In genomic region chrX:119427024-119427794, GRCh38 we compare ENCODE assay signal across 9 cellular contexts. TPM values are rescaled to one million over a fixed set of nuclear protein-coding genes. Genes with fewer than 3 reads are reported as not detected.
A peak's percentile ranks its signal among the peaks of the same experiment; 100 is the strongest.
DNase-seq lines count a peak whose midpoint lies in the region; ATAC-seq and TF ChIP-seq lines count a peak whose summit lies in the region.
"Had no signal": no experiment of that assay in that cellular context is flagged by ENCODE, and none has a peak within 500 bp of the region (broad histone marks: within the 10 kb centered on the region; RNA-seq: fewer than 3 reads in every experiment).

No MANE protein-coding gene starts in this region.

- H3K27me3 Mint-ChIP-seq in MCF 10A (ENCODE audit: insufficient read depth, unreplicated experiment) = peaks cover 10% of the 10 kb centered on the region
- H3K27me3 Mint-ChIP-seq in activated naive CD8-positive, alpha-beta T cell treated with anti-CD3 and anti-CD28 coated beads for 36 hours = no peaks in the 10 kb centered on the region
- no peaks in the 10 kb centered on the region for H3K27me3 Mint-ChIP-seq in naive thymus-derived CD4-positive, alpha-beta T cell
- no peaks in the 10 kb centered on the region for H3K27me3 Mint-ChIP-seq in activated T-helper 2 cell treated with anti-CD3 and anti-CD28 coated beads, Interferon-gamma antibody, Interleukin-2, Interleukin-4, amounts not matched to agents 10 μg/mL and 5 μg/mL and 100 μg/mL, durations not matched to agents 14 hours and 24 hours and 36 hours (ENCODE audit: low read depth)

- H3K4me3 ChIP-seq in mammary epithelial cell (replicated peaks in 1 of 3; ENCODE audit: insufficient read depth in 1 of 3, low read depth in 2 of 3, low read length in 3 of 3) = no peak overlapping the region
- no peak overlapping the region for H3K4me3 ChIP-seq in naive thymus-derived CD4-positive, alpha-beta T cell (ENCODE audit: low read length)
- H3K4me3 ChIP-seq: ovary had no signal

- no peak overlapping the region for H3K9ac ChIP-seq in mammary epithelial cell (ENCODE audit: insufficient read depth, low read length)

- POLR2A ChIA-PET in MCF 10A (lab: Yijun Ruan, JAX) = interaction anchor here (0.7 kb wide), 1 partner anchor 28 kb away, joined by 3 read pairs; no protein-coding TSS in a partner anchor
- POLR2A ChIA-PET in naive thymus-derived CD4-positive, alpha-beta T cell (lab: Charles Lee) = no interaction called here

- H3K4me1 ChIP-seq in mammary epithelial cell (ENCODE audit: insufficient read depth, low read length) = peaks cover 8% of the 10 kb centered on the region
- peaks cover 0 to 7% of the 10 kb centered on the region in 2 donors for H3K4me1 ChIP-seq in naive thymus-derived CD4-positive, alpha-beta T cell (ENCODE audit: control insufficient read depth in 2 of 2, insufficient read depth in 2 of 2, low read length in 2 of 2)

- ATAC-seq in HG03066 (IDR thresholded peaks at IDR 0.05; ENCODE audit: low read depth, unreplicated experiment) (peak; percentile 94), GM18519 (IDR thresholded peaks at IDR 0.05; ENCODE audit: low FRiP score, unreplicated experiment) (no peak)
- peak; percentile 50 for ATAC-seq in naive thymus-derived CD4-positive, alpha-beta T cell

- peaks cover 14% of the 10 kb centered on the region for H3K36me3 Mint-ChIP-seq in MCF 10A (ENCODE audit: insufficient read depth, unreplicated experiment)
- H3K36me3 Mint-ChIP-seq in activated naive CD8-positive, alpha-beta T cell treated with anti-CD3 and anti-CD28 coated beads for 36 hours = peaks cover under 1% of the 10 kb centered on the region
- H3K36me3 Mint-ChIP-seq in naive thymus-derived CD4-positive, alpha-beta T cell = peaks cover 0 to 4% (median 1%) of the 10 kb centered on the region in 5 donors
- H3K36me3 Mint-ChIP-seq in activated T-helper 2 cell treated with anti-CD3 and anti-CD28 coated beads, Interferon-gamma antibody, Interleukin-2, Interleukin-4, amounts not matched to agents 10 μg/mL and 5 μg/mL and 100 μg/mL, durations not matched to agents 14 hours and 24 hours and 36 hours (ENCODE audit: low read depth) = peaks cover 4% of the 10 kb centered on the region

- no peaks in the 10 kb centered on the region for H3K9me3 Mint-ChIP-seq in MCF 10A (ENCODE audit: unreplicated experiment)
- no peaks in the 10 kb centered on the region for H3K9me3 Mint-ChIP-seq in activated naive CD8-positive, alpha-beta T cell treated with anti-CD3 and anti-CD28 coated beads for 36 hours
- no peaks in the 10 kb centered on the region for H3K9me3 Mint-ChIP-seq in naive thymus-derived CD4-positive, alpha-beta T cell
- no peaks in the 10 kb centered on the region for H3K9me3 Mint-ChIP-seq in activated T-helper 2 cell treated with anti-CD3 and anti-CD28 coated beads, Interferon-gamma antibody, Interleukin-2, Interleukin-4, amounts not matched to agents 10 μg/mL and 5 μg/mL and 100 μg/mL, durations not matched to agents 14 hours and 24 hours and 36 hours

- H3K4me2 ChIP-seq in mammary epithelial cell (ENCODE audit: insufficient read depth, low read depth, low read length) = no peak overlapping the region

- peaks cover 2% of the 10 kb centered on the region for H3K9me3 ChIP-seq in mammary epithelial cell (replicated peaks; ENCODE audit: insufficient read depth, low read length)
- no peaks in the 10 kb centered on the region for H3K9me3 ChIP-seq in naive thymus-derived CD4-positive, alpha-beta T cell (ENCODE audit: control insufficient read depth in 2 of 3, low read length in 3 of 3)
- H3K9me3 ChIP-seq: ovary had no signal

- H3K4me3 Mint-ChIP-seq in MCF 10A (ENCODE audit: unreplicated experiment) = no peak overlapping the region
- no peak overlapping the region for H3K4me3 Mint-ChIP-seq in activated naive CD8-positive, alpha-beta T cell treated with anti-CD3 and anti-CD28 coated beads for 36 hours
- peak overlapping the region in 7 of 10 donors; percentile 39 to 62 (median 52) for H3K4me3 Mint-ChIP-seq in naive thymus-derived CD4-positive, alpha-beta T cell
- H3K4me3 Mint-ChIP-seq in activated T-helper 2 cell treated with anti-CD3 and anti-CD28 coated beads, Interferon-gamma antibody, Interleukin-2, Interleukin-4, amounts not matched to agents 10 μg/mL and 5 μg/mL and 100 μg/mL, durations not matched to agents 14 hours and 24 hours and 36 hours (ENCODE audit: low read depth) = no peak overlapping the region

- no peaks in the 10 kb centered on the region for H3K27me3 ChIP-seq in mammary epithelial cell (ENCODE audit: insufficient read depth, low read length)
- no peaks in the 10 kb centered on the region for H3K27me3 ChIP-seq in naive thymus-derived CD4-positive, alpha-beta T cell (ENCODE audit: control insufficient read depth in 2 of 2, insufficient read depth in 2 of 2, low read length in 2 of 2)
- H3K27me3 ChIP-seq: ovary had no signal

- WGBS in mammary epithelial cell (ENCODE audit: low coverage, missing lambda C conversion rate) = 56% methylated on average over 8 of the region's 9 CpGs

- in situ Hi-C loops in mammary epithelial cell (cut with MboI; ENCODE audit: low sequenced_read_pairs in 2 of 2) = no loop called here

- peak; percentile 53 for DNase-seq in MCF 10A (ENCODE audit: unreplicated experiment)
- no peak for DNase-seq in mammary epithelial cell
- peak; percentile 0 for DNase-seq in activated naive CD8-positive, alpha-beta T cell treated with anti-CD3 and anti-CD28 coated beads for 36 hours
- DNase-seq in naive thymus-derived CD4-positive, alpha-beta T cell = peak in 4 of 9 donors; percentile 1 to 14 (median 6)
- DNase-seq in NCI-H526 (lab: John Stamatoyannopoulos, UW) = no peak
- no peak for DNase-seq in activated T-helper 2 cell treated with anti-CD3 and anti-CD28 coated beads, Interferon-gamma antibody, Interleukin-2, Interleukin-4, amounts not matched to agents 10 μg/mL and 5 μg/mL and 100 μg/mL, durations not matched to agents 14 hours and 24 hours and 36 hours (ENCODE audit: low spot score)

- dilution Hi-C loops in mammary epithelial cell (cut with HindIII; ENCODE audit: low sequenced_read_pairs) = no loop called here

- intact Hi-C loops in MCF 10A (cut with micrococcal nuclease) (no loop called here), mammary epithelial cell (cut with micrococcal nuclease) (no loop called here)
- intact Hi-C loops in naive thymus-derived CD4-positive, alpha-beta T cell (cut with micrococcal nuclease) = no loop called here
- intact Hi-C loops in activated T-helper 2 cell treated with anti-CD3 and anti-CD28 coated beads, Interferon-gamma antibody, Interleukin-2, Interleukin-4, amounts not matched to agents 10 μg/mL and 5 μg/mL and 100 μg/mL, durations not matched to agents 14 hours and 24 hours and 36 hours (cut with micrococcal nuclease) = no loop called here

- no peaks in the 10 kb centered on the region for H3K79me2 ChIP-seq in mammary epithelial cell (ENCODE audit: insufficient read depth, low read length)

- H3K27ac ChIP-seq in mammary epithelial cell (ENCODE audit: insufficient read depth, low read depth, low read length) = no peak overlapping the region
- peak overlapping the region; percentile 14 for H3K27ac ChIP-seq in naive thymus-derived CD4-positive, alpha-beta T cell (ENCODE audit: low read depth, low read length)
- H3K27ac ChIP-seq: ovary had no signal

- peaks cover 14% of the 10 kb centered on the region for H3K4me1 Mint-ChIP-seq in MCF 10A (ENCODE audit: insufficient read depth, unreplicated experiment)
- peaks cover 18% of the 10 kb centered on the region for H3K4me1 Mint-ChIP-seq in activated naive CD8-positive, alpha-beta T cell treated with anti-CD3 and anti-CD28 coated beads for 36 hours
- H3K4me1 Mint-ChIP-seq in naive thymus-derived CD4-positive, alpha-beta T cell = peaks cover 4 to 24% (median 12%) of the 10 kb centered on the region in 7 donors
- H3K4me1 Mint-ChIP-seq in activated T-helper 2 cell treated with anti-CD3 and anti-CD28 coated beads, Interferon-gamma antibody, Interleukin-2, Interleukin-4, amounts not matched to agents 10 μg/mL and 5 μg/mL and 100 μg/mL, durations not matched to agents 14 hours and 24 hours and 36 hours (ENCODE audit: low read depth) = peaks cover 9% of the 10 kb centered on the region

- CTCF ChIA-PET in MCF 10A (lab: Yijun Ruan, JAX) (interaction anchor here (0.6 to 2.4 kb wide), 4 partner anchors 9 to 382 kb away, joined by 3 to 8 read pairs (median 4); no protein-coding TSS in a partner anchor), mammary epithelial cell (lab: Charles Lee; ENCODE audit: low non-redundant PET) (no interaction called here)
- CTCF ChIA-PET in naive thymus-derived CD4-positive, alpha-beta T cell (lab: Charles Lee) = no interaction called here

- H3K36me3 ChIP-seq in mammary epithelial cell (ENCODE audit: insufficient read depth, low read length) = no peaks in the 10 kb centered on the region
- H3K36me3 ChIP-seq in naive thymus-derived CD4-positive, alpha-beta T cell (ENCODE audit: control insufficient read depth in 2 of 3, insufficient read depth in 3 of 3, low read length in 3 of 3) = no peaks in the 10 kb centered on the region
- H3K36me3 ChIP-seq: ovary had no signal

- peak overlapping the region; percentile 0 for H3K27ac Mint-ChIP-seq in MCF 10A (ENCODE audit: low read depth, unreplicated experiment)
- H3K27ac Mint-ChIP-seq in activated naive CD8-positive, alpha-beta T cell treated with anti-CD3 and anti-CD28 coated beads for 36 hours = no peak overlapping the region
- peak overlapping the region in 7 of 9 donors; percentile 49 to 91 (median 69) for H3K27ac Mint-ChIP-seq in naive thymus-derived CD4-positive, alpha-beta T cell
- H3K27ac Mint-ChIP-seq in activated T-helper 2 cell treated with anti-CD3 and anti-CD28 coated beads, Interferon-gamma antibody, Interleukin-2, Interleukin-4, amounts not matched to agents 10 μg/mL and 5 μg/mL and 100 μg/mL, durations not matched to agents 14 hours and 24 hours and 36 hours = no peak overlapping the region

- TF ChIP-seq CTCF in MCF 10A (IDR thresholded peaks at IDR 0.05; ENCODE audit: unreplicated experiment) (no peak), mammary epithelial cell (conservative IDR thresholded peaks at IDR 0.05 in 1 of 2, IDR thresholded peaks at IDR 0.05 in 1 of 2; ENCODE audit: extremely low read depth in 1 of 2, insufficient read depth in 1 of 2, low read depth in 1 of 2, low read length in 2 of 2) (no peak)

- BruUV-seq in MCF 10A (replicated peaks; lab: Mats Ljungman, UMichigan) (no TSS peak), mammary epithelial cell (replicated peaks; lab: Mats Ljungman, UMichigan) (no TSS peak)

- no peak overlapping the region for H2AFZ ChIP-seq in mammary epithelial cell (ENCODE audit: low read depth, low read length)

- H4K20me1 ChIP-seq in mammary epithelial cell (ENCODE audit: insufficient read depth, low read length) = no peaks in the 10 kb centered on the region

RNA-seq across cellular contexts. Expression of gene SLC25A43, which starts 28.1 kb away (rescaled TPM):
- total RNA-seq in MCF 10A (2022) (16.0 and 18.4 TPM in 2 replicates), mammary epithelial cell (10 to 100 TPM; 18.9 to 20.7 TPM)
- 19.4 TPM for polyA plus RNA-seq in mammary epithelial cell
- polyA minus RNA-seq in mammary epithelial cell = 23.0 TPM
- total RNA-seq in activated naive CD8-positive, alpha-beta T cell treated with anti-CD3 and anti-CD28 coated beads for 36 hours = 1 to 10 TPM; 4.9 to 5.9 TPM
- 1 to 10 TPM; 1.8 to 8.2 (median 2.6) TPM for total RNA-seq in naive thymus-derived CD4-positive, alpha-beta T cell
- 1 to 10 TPM; 2.5 to 3.8 TPM for polyA plus RNA-seq in naive thymus-derived CD4-positive, alpha-beta T cell
- total RNA-seq in activated T-helper 2 cell treated with anti-CD3 and anti-CD28 coated beads, Interferon-gamma antibody, Interleukin-2, Interleukin-4, amounts not matched to agents 10 μg/mL and 5 μg/mL and 100 μg/mL, durations not matched to agents 14 hours and 24 hours and 36 hours = 13.4 and 13.6 TPM in 2 replicates

RNA-seq across cellular contexts. Expression of gene SLC25A5, which starts 41.0 kb away (rescaled TPM):
- total RNA-seq in MCF 10A (2022) (245 and 405 TPM in 2 replicates), mammary epithelial cell (100 to 1,000 TPM; 204 to 339 TPM)
- polyA plus RNA-seq in mammary epithelial cell = 768 TPM
- polyA minus RNA-seq in mammary epithelial cell = 460 TPM
- 100 to 1,000 TPM; 794 to 829 TPM for total RNA-seq in activated naive CD8-positive, alpha-beta T cell treated with anti-CD3 and anti-CD28 coated beads for 36 hours
- 100 to 1,000 TPM in 3 of 5 experiments, 10 to 100 TPM in 2; 90.2 to 333 (median 132) TPM for total RNA-seq in naive thymus-derived CD4-positive, alpha-beta T cell
- 100 to 1,000 TPM; 252 to 287 TPM for polyA plus RNA-seq in naive thymus-derived CD4-positive, alpha-beta T cell
- 523 and 528 TPM in 2 replicates for total RNA-seq in activated T-helper 2 cell treated with anti-CD3 and anti-CD28 coated beads, Interferon-gamma antibody, Interleukin-2, Interleukin-4, amounts not matched to agents 10 μg/mL and 5 μg/mL and 100 μg/mL, durations not matched to agents 14 hours and 24 hours and 36 hours

Comparison
In these comparisons a context has a peak if more than half of its experiments do, and no peak if none do; other contexts are left out.
1. DNase-seq: peak in MCF 10A (single experiment) and activated naive CD8-positive, alpha-beta T cell treated with anti-CD3 and anti-CD28 coated beads for 36 hours (single experiment); none in mammary epithelial cell (single experiment), NCI-H526 (0 of 2) and activated T-helper 2 cell treated with anti-CD3 and anti-CD28 coated beads, Interferon-gamma antibody, Interleukin-2, Interleukin-4, amounts not matched to agents 10 μg/mL and 5 μg/mL and 100 μg/mL, durations not matched to agents 14 hours and 24 hours and 36 hours (single experiment).
2. H3K27ac Mint-ChIP-seq: peak in MCF 10A (single experiment) and naive thymus-derived CD4-positive, alpha-beta T cell (7 of 9); none in activated naive CD8-positive, alpha-beta T cell treated with anti-CD3 and anti-CD28 coated beads for 36 hours (single experiment) and activated T-helper 2 cell treated with anti-CD3 and anti-CD28 coated beads, Interferon-gamma antibody, Interleukin-2, Interleukin-4, amounts not matched to agents 10 μg/mL and 5 μg/mL and 100 μg/mL, durations not matched to agents 14 hours and 24 hours and 36 hours (single experiment).
3. H3K4me3 Mint-ChIP-seq: peak in naive thymus-derived CD4-positive, alpha-beta T cell (7 of 10); none in MCF 10A (single experiment), activated naive CD8-positive, alpha-beta T cell treated with anti-CD3 and anti-CD28 coated beads for 36 hours (single experiment) and activated T-helper 2 cell treated with anti-CD3 and anti-CD28 coated beads, Interferon-gamma antibody, Interleukin-2, Interleukin-4, amounts not matched to agents 10 μg/mL and 5 μg/mL and 100 μg/mL, durations not matched to agents 14 hours and 24 hours and 36 hours (single experiment).